Comparison of ENCODE assay signal across 8 cellular contexts in the genomic region with DNA sequence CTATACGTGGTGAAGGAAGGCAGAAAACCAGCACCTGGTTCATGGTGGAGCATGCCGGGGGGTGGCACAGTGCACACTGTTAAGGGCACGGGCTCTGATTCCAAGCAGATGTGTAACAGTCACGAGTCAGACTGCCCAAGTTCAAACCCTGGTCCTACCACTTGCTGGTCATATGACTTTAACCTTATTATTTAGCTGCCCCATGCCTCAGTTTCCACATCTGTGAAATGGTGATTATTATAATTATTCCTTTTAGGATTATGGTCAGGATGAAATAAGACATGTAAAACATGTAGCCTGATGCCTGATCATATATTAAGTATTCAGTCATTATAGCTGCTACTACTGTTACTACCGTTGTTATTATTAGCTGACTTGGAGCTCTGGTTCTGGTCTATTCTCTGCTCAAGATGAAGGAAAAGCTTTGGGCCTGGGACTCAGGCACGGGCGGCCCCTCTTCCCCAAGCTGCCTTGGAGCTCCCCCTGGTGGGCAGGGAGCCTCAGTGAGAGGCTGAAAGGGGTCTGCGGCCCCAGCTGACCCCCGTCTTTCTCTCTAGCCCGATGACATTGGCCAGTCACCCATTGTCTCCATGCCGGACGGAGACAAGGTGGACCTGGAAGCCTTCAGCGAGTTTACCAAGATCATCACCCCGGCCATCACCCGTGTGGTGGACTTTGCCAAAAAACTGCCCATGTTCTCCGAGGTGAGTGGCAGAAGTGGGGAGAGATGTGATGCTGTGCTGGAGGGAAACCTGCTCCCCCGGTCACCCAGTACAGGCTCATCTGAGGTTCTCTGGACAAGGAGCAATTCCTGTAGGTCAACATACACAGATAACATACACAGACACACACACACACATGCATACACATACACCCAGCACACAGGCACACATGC.
A peak's percentile ranks its signal among the peaks of the same experiment; 100 is the strongest.
DNase-seq lines count a peak whose midpoint lies in the region; ATAC-seq, FAIRE-seq and TF ChIP-seq lines count a peak whose summit lies in the region.

No MANE protein-coding gene starts in this region.

- H3K4me3 ChIP-seq in astrocyte of the spinal cord (ENCODE audit: low read depth, low read length): no peak overlapping the region
- H3K4me3 ChIP-seq in stomach smooth muscle (ENCODE audit: low read length in 2 of 2): peak overlapping the region in 1 of 2 donors; percentile 19

- H3K4me1 ChIP-seq in stomach smooth muscle (ENCODE audit: control insufficient read depth, insufficient read depth, low read length): peaks cover 37% of the 10 kb centered on the region

- POLR2A ChIA-PET in RWPE1 (lab: Yijun Ruan, JAX; ENCODE audit: low non-redundant PET): no interaction called here

- in situ Hi-C loops in astrocyte of the spinal cord (cut with HindIII; ENCODE audit: low sequenced_read_pairs): no loop called here

- peak; percentile 73 for FAIRE-seq in GM18507 (lab: Jason Lieb, UNC)

- CTCF ChIA-PET in RWPE1 (lab: Yijun Ruan, JAX): interaction anchor here (0.5 to 1.9 kb wide), 18 partner anchors 11 to 211 kb away, joined by 3 to 38 read pairs (median 5); partner anchors contain the start of gene CSF3

- H3K36me3 ChIP-seq in stomach smooth muscle (ENCODE audit: control insufficient read depth in 2 of 2, insufficient read depth in 2 of 2, low read length in 2 of 2): peaks cover 43 to 50% of the 10 kb centered on the region in 2 donors

- no peak for ATAC-seq in HG03442 (IDR thresholded peaks at IDR 0.05; ENCODE audit: unreplicated experiment)
- ATAC-seq in GM21529 (IDR thresholded peaks at IDR 0.05; ENCODE audit: unreplicated experiment): no peak

- no peaks in the 10 kb centered on the region for H3K9me3 ChIP-seq in stomach smooth muscle (ENCODE audit: control insufficient read depth in 2 of 2, low read length in 2 of 2)

- peak overlapping the region in 1 of 2 donors; percentile 22 for H3K9ac ChIP-seq in stomach smooth muscle (ENCODE audit: low read length in 2 of 2)

- TF ChIP-seq CTCF in RWPE1 (conservative IDR thresholded peaks at IDR 0.05; ENCODE audit: low read depth): peak; percentile 80
- TF ChIP-seq CTCF in astrocyte of the spinal cord (IDR thresholded peaks at IDR 0.05; ENCODE audit: low read depth, low read length): peak; percentile 83

- H3K27ac ChIP-seq in RWPE1: peak overlapping the region; percentile 60
- peak overlapping the region; percentile 62 for H3K27ac ChIP-seq in stomach smooth muscle (ENCODE audit: low read length)

- H3K27me3 ChIP-seq in stomach smooth muscle (ENCODE audit: control insufficient read depth in 1 of 2, insufficient read depth in 2 of 2, low read length in 2 of 2): no peaks in the 10 kb centered on the region

- DNase-seq in AG08396 (ENCODE audit: low spot score) (peak; percentile 68), GM18507 (ENCODE audit: extremely low spot score, insufficient read length, low read depth) (no peak), RWPE1 (ENCODE audit: low spot score) (no peak), astrocyte of the spinal cord (ENCODE audit: low read depth, low spot score) (no peak), kidney glomerular epithelial cell (lab: John Stamatoyannopoulos, UW) (peak; percentile 20)

Comparison
In these comparisons a context has a peak if more than half of its experiments do, and no peak if none do; other contexts are left out.
1. DNase-seq: peak in AG08396 (single experiment) and kidney glomerular epithelial cell (single experiment); none in GM18507 (single experiment), RWPE1 (single experiment) and astrocyte of the spinal cord (single experiment).